ENCODE assay signal across 26 cellular contexts in the genomic region with DNA sequence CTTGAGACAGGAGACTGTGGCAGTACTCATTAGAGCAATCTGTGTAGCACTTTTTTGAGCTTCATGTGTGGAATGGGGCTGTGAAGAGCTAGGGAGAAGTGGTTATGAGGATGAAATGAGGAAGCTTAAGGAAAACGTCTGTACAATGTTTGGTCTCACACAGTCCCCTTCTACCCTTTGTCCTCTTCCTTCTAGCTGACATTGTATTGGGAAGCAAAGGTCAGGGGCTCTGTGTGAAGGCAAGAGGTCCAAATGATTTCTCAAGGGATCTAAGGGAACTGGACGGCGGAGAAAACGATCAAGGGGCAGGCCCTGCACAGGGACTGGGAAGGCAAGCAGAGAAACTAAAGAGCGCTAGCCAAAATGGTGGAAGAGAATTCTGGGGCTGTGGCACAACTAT. TPM values are rescaled to one million over a fixed set of nuclear protein-coding genes. Genes with fewer than 3 reads are reported as not detected.
DNase-seq lines count a peak whose midpoint lies in the region; ATAC-seq, FAIRE-seq and TF ChIP-seq lines count a peak whose summit lies in the region.
"Had no signal": no experiment of that assay in that cellular context is flagged by ENCODE, and none has a peak within 500 bp of the region (broad histone marks: within the 10 kb centered on the region; RNA-seq: fewer than 3 reads in every experiment).

No MANE protein-coding gene starts in this region.

- H3K36me3 Mint-ChIP-seq in CD4-positive, alpha-beta memory T cell = no peaks in the 10 kb centered on the region
- peaks cover 5% of the 10 kb centered on the region for H3K36me3 Mint-ChIP-seq in WTC11

- H3K18ac ChIP-seq in neuronal stem cell (ENCODE audit: low read length) = peak overlapping the region; percentile 91

- H3K27ac Mint-ChIP-seq in CD4-positive, alpha-beta memory T cell = peak overlapping the region in 4 of 7 donors; percentile 3 to 48 (median 34)
- H3K27ac Mint-ChIP-seq in WTC11 = peak overlapping the region; percentile 44

- peak overlapping the region; percentile 77 for H2BK12ac ChIP-seq in neuronal stem cell (ENCODE audit: low read length)

- ATAC-seq in WTC11 = no peak
- ATAC-seq: PC-3, psoas muscle had no signal

- H3K36me3 ChIP-seq in CD4-positive, alpha-beta memory T cell (ENCODE audit: insufficient read depth, low read length) = no peaks in the 10 kb centered on the region
- H3K36me3 ChIP-seq in iPS-18a (ENCODE audit: control insufficient read depth, low read depth, low read length) (no peaks in the 10 kb centered on the region), neuronal stem cell (replicated peaks in 1 of 2; ENCODE audit: control insufficient read depth in 2 of 2, insufficient read depth in 2 of 2, low read length in 2 of 2) (no peaks in the 10 kb centered on the region)
- H3K36me3 ChIP-seq: SJCRH30, vagina, WERI-Rb-1 had no signal

- H3K9me3 ChIP-seq in CD4-positive, alpha-beta memory T cell (ENCODE audit: control insufficient read depth in 1 of 2, low read length in 2 of 2) = no peaks in the 10 kb centered on the region
- H3K9me3 ChIP-seq in iPS-18a (ENCODE audit: control insufficient read depth, low read depth, low read length) (no peaks in the 10 kb centered on the region), neuronal stem cell (replicated peaks in 1 of 2; ENCODE audit: control insufficient read depth in 2 of 2, insufficient read depth in 1 of 2, low read depth in 1 of 2, low read length in 2 of 2) (peaks cover 0 to 4% of the 10 kb centered on the region in 2 donors)
- H3K9me3 ChIP-seq: SJCRH30, vagina had no signal

- H3K27me3 ChIP-seq in CD4-positive, alpha-beta memory T cell (ENCODE audit: insufficient read depth, low read length) = no peaks in the 10 kb centered on the region
- H3K27me3 ChIP-seq in iPS-18a (ENCODE audit: control insufficient read depth, insufficient read depth, low read length) = no peaks in the 10 kb centered on the region
- H3K27me3 ChIP-seq in neuronal stem cell (ENCODE audit: control insufficient read depth in 3 of 3, insufficient read depth in 3 of 3, low read depth in 1 of 3, low read length in 3 of 3) = no peaks in the 10 kb centered on the region
- H3K27me3 ChIP-seq: SJCRH30, vagina had no signal

- H3K4me1 Mint-ChIP-seq in CD4-positive, alpha-beta memory T cell = peaks cover 4 to 19% (median 8%) of the 10 kb centered on the region in 4 donors
- peaks cover 49% of the 10 kb centered on the region for H3K4me1 Mint-ChIP-seq in WTC11

- no peaks in the 10 kb centered on the region for H3K79me1 ChIP-seq in neuronal stem cell (ENCODE audit: low read depth, low read length)

- H3K9ac ChIP-seq in iPS-18a (ENCODE audit: low read length) (peak overlapping the region; percentile 47), neuronal stem cell (ENCODE audit: low read depth, low read length, poor library complexity) (no peak overlapping the region)

- POLR2A ChIA-PET in CD4-positive, alpha-beta memory T cell (lab: Charles Lee; ENCODE audit: partially characterized antibody) = no interaction called here
- POLR2A ChIA-PET in WTC11 (lab: Charles Lee) = interaction anchor here (1.8 kb wide), 1 partner anchor 9 kb away, joined by 6 read pairs; no protein-coding TSS in a partner anchor

- WGBS in neuronal stem cell (ENCODE audit: extremely low coverage in 2 of 2, insufficient read length in 2 of 2, insufficient replicate concordance in 1 of 2), 2 donors = no CpG with 5 or more reads among the region's 5 CpGs

- H3K9me3 Mint-ChIP-seq in CD4-positive, alpha-beta memory T cell = peaks cover 0 to 11% (median 3%) of the 10 kb centered on the region in 8 donors
- H3K9me3 Mint-ChIP-seq in WTC11 = peaks cover 12% of the 10 kb centered on the region

- no peak for DNase-seq in CD4-positive, alpha-beta memory T cell
- no peak for DNase-seq in WTC11 (ENCODE audit: low spot score)
- peak; percentile 29 for DNase-seq in neuronal stem cell (ENCODE audit: low spot score)
- no peak for DNase-seq in effector CD8-positive, alpha-beta T cell (lab: John Stamatoyannopoulos, UW)
- no peak for DNase-seq in NCI-H2171 (lab: John Stamatoyannopoulos, UW)
- DNase-seq in stimulated activated CD4-positive, alpha-beta T cell treated with anti-CD3 and anti-CD28 coated beads, Interleukin-4, amount 100 ng/mL, for 4 hours = no peak
- no peak for DNase-seq in RCC 7860 (ENCODE audit: low spot score)
- DNase-seq: activated CD4-positive, alpha-beta T cell treated with anti-CD3 and anti-CD28 coated beads, Interleukin-2, amount 50 U/mL, for 4 hours; C1 segment of cervical spinal cord; KG1; MV-4-11; NCI-H187 treated with DMSO at 0.1 percent for 48 hours; NCI-H226; PC-3; psoas muscle; SJCRH30; stimulated activated CD4-positive, alpha-beta T cell treated with anti-CD3 and anti-CD28 coated beads, Interleukin-4, amount 100 ng/mL, for 1 hour; WERI-Rb-1 had no signal

- peaks cover 2 to 9% of the 10 kb centered on the region in 2 donors for H3K27me3 Mint-ChIP-seq in CD4-positive, alpha-beta memory T cell
- H3K27me3 Mint-ChIP-seq in WTC11 (ENCODE audit: low read depth) = no peaks in the 10 kb centered on the region; the same call in 1 of the 2 replicates

- H4K8ac ChIP-seq in neuronal stem cell (ENCODE audit: low read depth, low read length) = no peak overlapping the region

- H3K14ac ChIP-seq in neuronal stem cell (ENCODE audit: low read length) = no peak overlapping the region

- H4K91ac ChIP-seq in neuronal stem cell (ENCODE audit: low read depth, low read length, poor library complexity) = peak overlapping the region; percentile 19

- no peak overlapping the region for H3K27ac ChIP-seq in CD4-positive, alpha-beta memory T cell (ENCODE audit: low read depth, low read length)
- H3K27ac ChIP-seq in iPS-18a (ENCODE audit: low read length) = peak overlapping the region; percentile 52
- H3K27ac ChIP-seq in neuronal stem cell (replicated peaks; ENCODE audit: low read length) = peak overlapping the region; percentile 98
- H3K27ac ChIP-seq: epithelial cell of prostate, psoas muscle, SJCRH30, vagina, WERI-Rb-1 had no signal

- no peak overlapping the region for H3K4me3 Mint-ChIP-seq in CD4-positive, alpha-beta memory T cell
- H3K4me3 Mint-ChIP-seq in WTC11 = no peak overlapping the region

- CTCF ChIA-PET in CD4-positive, alpha-beta memory T cell (lab: Charles Lee; ENCODE audit: partially characterized antibody) = interaction anchor here (0.7 to 14.9 kb wide), 13 partner anchors 9 to 375 kb away, joined by 3 to 186 read pairs (median 5); no protein-coding TSS in a partner anchor
- CTCF ChIA-PET in WTC11 (lab: Charles Lee) = interaction anchor here (1.0 to 3.5 kb wide), 11 partner anchors 9 to 300 kb away, joined by 3 to 50 read pairs (median 5); partner anchors contain the start of gene CIPC

- no peak overlapping the region for H3K4me3 ChIP-seq in CD4-positive, alpha-beta memory T cell (ENCODE audit: low read length in 2 of 2)
- H3K4me3 ChIP-seq in iPS-18a (ENCODE audit: low read length) (no peak overlapping the region), neuronal stem cell (ENCODE audit: low read length in 2 of 2) (peak overlapping the region in 1 of 2 donors; percentile 45)
- H3K4me3 ChIP-seq: lung, psoas muscle, SJCRH30, skin epidermis, vagina had no signal

- intact Hi-C loops in CD4-positive, alpha-beta memory T cell (cut with micrococcal nuclease) = no loop called here

- H2AK5ac ChIP-seq in neuronal stem cell (ENCODE audit: low read depth, low read length) = no peak overlapping the region

- peak overlapping the region; percentile 88 for H2BK120ac ChIP-seq in neuronal stem cell (ENCODE audit: low read depth, low read length)

- H3K23ac ChIP-seq in neuronal stem cell (ENCODE audit: low read depth, low read length, poor library complexity) = no peak overlapping the region

- peak overlapping the region; percentile 61 for H2AFZ ChIP-seq in neuronal stem cell (ENCODE audit: low read length)

- peaks cover 17% of the 10 kb centered on the region for H3K4me1 ChIP-seq in CD4-positive, alpha-beta memory T cell (ENCODE audit: insufficient read depth, low read length)
- peaks cover 43% of the 10 kb centered on the region for H3K4me1 ChIP-seq in iPS-18a (ENCODE audit: control insufficient read depth, low read depth, low read length)
- H3K4me1 ChIP-seq in neuronal stem cell (ENCODE audit: control insufficient read depth in 2 of 2, insufficient read depth in 1 of 2, low read depth in 1 of 2, low read length in 2 of 2) = peaks cover 35 to 38% of the 10 kb centered on the region in 2 donors
- H3K4me1 ChIP-seq: psoas muscle, SJCRH30 had no signal

- peak overlapping the region; percentile 51 for H3K4me2 ChIP-seq in neuronal stem cell (ENCODE audit: insufficient read depth, low read length, poor library complexity, severe bottlenecking)

- FAIRE-seq in RCC 7860 (lab: Jason Lieb, UNC) = no peak
- FAIRE-seq: islet of Langerhans had no signal

- no peak overlapping the region for H2BK15ac ChIP-seq in neuronal stem cell (ENCODE audit: low read length)

- peak overlapping the region; percentile 63 for H2BK5ac ChIP-seq in neuronal stem cell (ENCODE audit: low read length)

- no peak for TF ChIP-seq CTCF in WTC11 (IDR thresholded peaks at IDR 0.05)

- no peak overlapping the region for H3K4ac ChIP-seq in neuronal stem cell (ENCODE audit: low read length)

TF ChIP-seq in WTC11, 78 proteins besides CTCF, POLR2A, EP300 and RAD21 (continues in another document):
- TF ChIP-seq TP53 (CRISPR knock-in tag; IDR thresholded peaks at IDR 0.05) = no peak
- TF ChIP-seq, protein P1, sequence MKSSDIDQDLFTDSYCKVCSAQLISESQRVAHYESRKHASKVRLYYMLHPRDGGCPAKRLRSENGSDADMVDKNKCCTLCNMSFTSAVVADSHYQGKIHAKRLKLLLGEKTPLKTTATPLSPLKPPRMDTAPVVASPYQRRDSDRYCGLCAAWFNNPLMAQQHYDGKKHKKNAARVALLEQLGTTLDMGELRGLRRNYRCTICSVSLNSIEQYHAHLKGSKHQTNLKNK (CRISPR knock-in tag; IDR thresholded peaks at IDR 0.05) = no peak
- no peak for TF ChIP-seq GTF2I (CRISPR knock-in tag; conservative IDR thresholded peaks at IDR 0.05)
- TF ChIP-seq ZNF423 (CRISPR knock-in tag; IDR thresholded peaks at IDR 0.05) = no peak

RNA-seq across cellular contexts. Expression of gene CIPC, which starts 13.1 kb away (rescaled TPM):
- 10 to 100 TPM; 18.6 to 21.5 TPM for total RNA-seq in CD4-positive, alpha-beta memory T cell
- polyA plus RNA-seq in CD4-positive, alpha-beta memory T cell = 1 to 10 TPM; 5.4 to 7.1 TPM
- total RNA-seq in WTC11 (2021) = 22.5 to 25.4 TPM (median 24.2 TPM) in 3 replicates
- 14.2 TPM for polyA plus RNA-seq in neuronal stem cell (2013, experiment 1 of 2)
- 14.6 TPM for polyA plus RNA-seq in neuronal stem cell (2013, experiment 2 of 2)

RNA-seq across cellular contexts. Expression of gene IRF2BPL, which starts 56.5 kb away (rescaled TPM):
- total RNA-seq in CD4-positive, alpha-beta memory T cell = 10 to 100 TPM; 36.6 to 37.7 TPM
- 1 to 10 TPM; 1.2 to 3.8 TPM for polyA plus RNA-seq in CD4-positive, alpha-beta memory T cell
- 106 to 126 TPM (median 110 TPM) in 3 replicates for total RNA-seq in WTC11 (2021)
- 12.3 TPM for polyA plus RNA-seq in neuronal stem cell (2013, experiment 1 of 2)
- polyA plus RNA-seq in neuronal stem cell (2013, experiment 2 of 2) = 12.4 TPM

RNA-seq across cellular contexts. Expression of gene ZDHHC22, which starts 56.6 kb away (rescaled TPM):
- total RNA-seq in CD4-positive, alpha-beta memory T cell = not detected
- not detected for polyA plus RNA-seq in CD4-positive, alpha-beta memory T cell
- 38.6 to 47.7 TPM (median 39.3 TPM) in 3 replicates for total RNA-seq in WTC11 (2021)
- 0.53 TPM for polyA plus RNA-seq in neuronal stem cell (2013, experiment 1 of 2)
- polyA plus RNA-seq in neuronal stem cell (2013, experiment 2 of 2) = 0.54 TPM
- total RNA-seq: fibroblast of villous mesenchyme; lung; psoas muscle; T-helper 2 cell treated with Interferon-gamma antibody and Interleukin-4, amounts not matched to agents 100 ng/mL and 5 ng/mL, for 36 hours; vagina had no signal

Comparison
In these comparisons a context has a peak if more than half of its experiments do, and no peak if none do; other contexts are left out.
1. RNA of gene ZDHHC22, which starts 56.6 kb away (total RNA-seq): 38.6 to 47.7 TPM in WTC11; not detected in CD4-positive, alpha-beta memory T cell; every median in the first group is over 10 times any median in the second.